In the genomic region with DNA sequence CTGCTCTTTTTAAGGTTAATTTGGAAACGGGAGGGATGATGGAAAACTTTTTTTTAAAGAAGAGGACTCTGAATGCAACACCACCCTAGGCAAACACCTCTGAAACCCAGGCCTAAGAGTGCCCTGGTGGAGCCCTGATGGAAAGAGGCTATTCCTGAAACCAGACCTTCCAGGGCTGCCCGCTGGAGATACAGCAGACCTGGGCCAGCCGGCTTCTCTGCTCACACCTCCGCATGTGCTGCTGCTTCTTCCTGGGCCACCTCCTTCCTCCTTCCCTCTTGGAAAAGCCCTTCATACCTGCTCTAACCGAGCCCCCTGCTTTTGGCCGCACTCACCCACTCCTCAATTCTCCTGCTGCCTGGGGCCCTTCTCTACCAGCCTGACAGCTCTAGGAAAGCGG, we compare ENCODE assay signal across 33 cellular contexts. TPM values are rescaled to one million over a fixed set of nuclear protein-coding genes. Genes with fewer than 3 reads are reported as not detected.
"Had no signal": no experiment of that assay in that cellular context is flagged by ENCODE, and none has a peak within 500 bp of the region (broad histone marks: within the 10 kb centered on the region; RNA-seq: fewer than 3 reads in every experiment).

No MANE protein-coding gene starts in this region.

- H3K9me3 ChIP-seq: lower lobe of right lung, suprapubic skin had no signal

- H3K4me2 ChIP-seq: neural progenitor cell had no signal

- H3K9ac ChIP-seq: neural progenitor cell had no signal

- H2AFZ ChIP-seq: neural progenitor cell had no signal

- DNase-seq: activated B cell treated with CpG ODN at 0.5 μM for 24 hours; activated CD4-positive, alpha-beta T cell treated with anti-CD3 and anti-CD28 coated beads for 36 hours; activated CD4-positive, alpha-beta T cell treated with anti-CD3 and anti-CD28 coated beads, Interleukin-2, amount 50 U/mL, for 4 hours; activated CD8-positive, alpha-beta memory T cell treated with anti-CD3 and anti-CD28 coated beads, Interleukin-2, amount 50 U/mL, for 48 hours; activated gamma-delta T cell; activated naive CD4-positive, alpha-beta T cell treated with anti-CD3 and anti-CD28 coated beads, Interleukin-2, amount 50 U/mL, for 16 hours; activated T-cell treated with anti-CD3 and anti-CD28 coated beads, Interleukin-2, amount 50 U/mL, for 72 hours; central memory CD4-positive, alpha-beta T cell; effector memory CD8-positive, alpha-beta T cell; head of caudate nucleus; left colon; lower lobe of right lung; naive B cell; retina; stimulated activated CD4-positive, alpha-beta T cell treated with anti-CD3 and anti-CD28 coated beads, Interleukin-1b, Interleukin-23, amount 100 ng/mL, for 48 hours; stimulated activated naive CD8-positive, alpha-beta T cell treated with anti-CD3 and anti-CD28 coated beads, Interleukin-15, amount 100 ng/mL, for 72 hours; SW 1271; T-helper 17 cell had no signal

- H3K9me3 Mint-ChIP-seq: activated B cell treated with CpG ODN at 0.5 μM for 24 hours; activated T-cell treated with anti-CD3 and anti-CD28 coated beads, Interleukin-2, amount 50 U/mL, for 72 hours; effector memory CD8-positive, alpha-beta T cell; neural progenitor cell; stimulated activated naive CD8-positive, alpha-beta T cell treated with anti-CD3 and anti-CD28 coated beads, Interleukin-15, amount 100 ng/mL, for 72 hours; type B pancreatic cell had no signal

- H3K27ac Mint-ChIP-seq: activated B cell treated with CpG ODN at 0.5 μM for 24 hours; activated CD4-positive, alpha-beta T cell treated with anti-CD3 and anti-CD28 coated beads for 36 hours; activated T-cell treated with anti-CD3 and anti-CD28 coated beads, Interleukin-2, amount 50 U/mL, for 72 hours; neural progenitor cell; stimulated activated naive CD8-positive, alpha-beta T cell treated with anti-CD3 and anti-CD28 coated beads, Interleukin-15, amount 100 ng/mL, for 72 hours; T-helper 17 cell had no signal

- H3K36me3 ChIP-seq: neural progenitor cell had no signal

- H3K36me3 Mint-ChIP-seq: brain, neural progenitor cell, type B pancreatic cell had no signal

- H3K27me3 Mint-ChIP-seq: activated CD4-positive, alpha-beta T cell treated with anti-CD3 and anti-CD28 coated beads for 36 hours; effector memory CD8-positive, alpha-beta T cell; stimulated activated naive CD8-positive, alpha-beta T cell treated with anti-CD3 and anti-CD28 coated beads, Interleukin-15, amount 100 ng/mL, for 72 hours; T-helper 17 cell had no signal

- H3K4me3 Mint-ChIP-seq: activated B cell treated with CpG ODN at 0.5 μM for 24 hours; activated CD4-positive, alpha-beta T cell treated with anti-CD3 and anti-CD28 coated beads for 36 hours; activated T-cell treated with anti-CD3 and anti-CD28 coated beads, Interleukin-2, amount 50 U/mL, for 72 hours; brain; neural progenitor cell; stimulated activated naive CD8-positive, alpha-beta T cell treated with anti-CD3 and anti-CD28 coated beads, Interleukin-15, amount 100 ng/mL, for 72 hours; T-helper 17 cell; type B pancreatic cell had no signal

- H3K4me1 ChIP-seq: neural progenitor cell had no signal

- H3K4me3 ChIP-seq: lower lobe of right lung, neural progenitor cell, SK-N-MC, skin epidermis, suprapubic skin had no signal

- H3K27ac ChIP-seq: neural progenitor cell, SK-N-MC had no signal

- H3K27me3 ChIP-seq: suprapubic skin had no signal

- ATAC-seq: activated CD4-positive, alpha-beta T cell treated with anti-CD3 and anti-CD28 coated beads for 36 hours; activated T-cell treated with anti-CD3 and anti-CD28 coated beads, Interleukin-2, amount 50 U/mL, for 72 hours; effector memory CD8-positive, alpha-beta T cell; esophagus mucosa; left colon; stimulated activated naive CD8-positive, alpha-beta T cell treated with anti-CD3 and anti-CD28 coated beads, Interleukin-15, amount 100 ng/mL, for 72 hours; T-helper 17 cell had no signal

RNA-seq across cellular contexts. Expression of gene KRTAP5-1, which starts 50.9 kb away (rescaled TPM):
- total RNA-seq: activated B cell treated with CpG ODN at 0.5 μM for 24 hours; activated CD4-positive, alpha-beta T cell treated with anti-CD3 and anti-CD28 coated beads for 36 hours; activated CD8-positive, alpha-beta memory T cell treated with anti-CD3 and anti-CD28 coated beads for 36 hours; activated T-cell treated with anti-CD3 and anti-CD28 coated beads, Interleukin-2, amount 50 U/mL, for 72 hours; dermis microvascular lymphatic vessel endothelial cell; endothelial cell of umbilical vein; esophagus mucosa; frontal cortex; left colon; lower lobe of right lung; mesenteric fat pad; mucosa of gallbladder; osteoblast; posterior vena cava; T-helper 17 cell had no signal
- polyA plus RNA-seq: endothelial cell of umbilical vein had no signal
